Comparison of ENCODE assay signal across 12 cellular contexts in genomic region chr10:78937800-78938694, GRCh38.
DNase-seq lines count a peak whose midpoint lies in the region; ATAC-seq and TF ChIP-seq lines count a peak whose summit lies in the region.
"Had no signal": no experiment of that assay in that cellular context is flagged by ENCODE, and none has a peak within 500 bp of the region (broad histone marks: within the 10 kb centered on the region; RNA-seq: fewer than 3 reads in every experiment).

No MANE protein-coding gene starts in this region.

- H3K4me3 ChIP-seq in CD4-positive, alpha-beta memory T cell (ENCODE audit: low read length in 2 of 2) = no peak overlapping the region
- H3K4me3 ChIP-seq in H7 (ENCODE audit: insufficient read depth, low read depth, low read length) (no peak overlapping the region), left lung (no peak overlapping the region), ascending aorta (no peak overlapping the region)
- H3K4me3 ChIP-seq: gastroesophageal sphincter had no signal

- no peaks in the 10 kb centered on the region for H3K27me3 ChIP-seq in CD4-positive, alpha-beta memory T cell (ENCODE audit: insufficient read depth, low read length)
- no peaks in the 10 kb centered on the region for H3K27me3 ChIP-seq in H7 (ENCODE audit: control insufficient read depth, insufficient read depth, low read length)
- no peaks in the 10 kb centered on the region for H3K27me3 ChIP-seq in left lung
- no peaks in the 10 kb centered on the region for H3K27me3 ChIP-seq in ascending aorta
- H3K27me3 ChIP-seq: gastroesophageal sphincter had no signal

- H3K27ac ChIP-seq in CD4-positive, alpha-beta memory T cell (ENCODE audit: low read depth, low read length) = no peak overlapping the region
- H3K27ac ChIP-seq in left lung = peak overlapping the region; percentile 4 to 57
- H3K27ac ChIP-seq in ascending aorta = no peak overlapping the region

- H3K27ac Mint-ChIP-seq in CD4-positive, alpha-beta memory T cell = peak overlapping the region in 1 of 7 donors; percentile 37
- H3K27ac Mint-ChIP-seq in activated CD4-positive, alpha-beta T cell treated with anti-CD3 and anti-CD28 coated beads, Interleukin-2, amount 10 ng/mL, durations not matched to agents 24 days and 14 days = no peak overlapping the region

- CTCF ChIA-PET in CD4-positive, alpha-beta memory T cell (lab: Charles Lee; ENCODE audit: partially characterized antibody) = interaction anchor here (8.9 kb wide), 1 partner anchor 257 kb away, joined by 58 read pairs; no protein-coding TSS in a partner anchor

- peaks cover 0 to 2% of the 10 kb centered on the region in 2 donors for H3K36me3 Mint-ChIP-seq in CD4-positive, alpha-beta memory T cell
- no peaks in the 10 kb centered on the region for H3K36me3 Mint-ChIP-seq in activated CD4-positive, alpha-beta T cell treated with anti-CD3 and anti-CD28 coated beads, Interleukin-2, amount 10 ng/mL, durations not matched to agents 24 days and 14 days (ENCODE audit: low read depth)

- H3K9me3 ChIP-seq in CD4-positive, alpha-beta memory T cell (ENCODE audit: control insufficient read depth in 1 of 2, low read length in 2 of 2) = no peaks in the 10 kb centered on the region
- peaks cover 0 to 5% of the 10 kb centered on the region in 2 donors for H3K9me3 ChIP-seq in left lung
- no peaks in the 10 kb centered on the region for H3K9me3 ChIP-seq in ascending aorta

- TF ChIP-seq CTCF in left lung (IDR thresholded peaks at IDR 0.05) (peak in 1 of 2 donors; percentile 20), ascending aorta (IDR thresholded peaks at IDR 0.05) (no peak)

- no peaks in the 10 kb centered on the region for H3K36me3 ChIP-seq in CD4-positive, alpha-beta memory T cell (ENCODE audit: insufficient read depth, low read length)
- H3K36me3 ChIP-seq in H7 (replicated peaks; ENCODE audit: control insufficient read depth, insufficient read depth, low read length) (no peaks in the 10 kb centered on the region), left lung (no peaks in the 10 kb centered on the region), ascending aorta (no peaks in the 10 kb centered on the region)
- H3K36me3 ChIP-seq: gastroesophageal sphincter had no signal

- H3K4me1 Mint-ChIP-seq in CD4-positive, alpha-beta memory T cell = no peaks in the 10 kb centered on the region
- H3K4me1 Mint-ChIP-seq in activated CD4-positive, alpha-beta T cell treated with anti-CD3 and anti-CD28 coated beads, Interleukin-2, amount 10 ng/mL, durations not matched to agents 24 days and 14 days = no peaks in the 10 kb centered on the region

- H3K4me1 ChIP-seq in CD4-positive, alpha-beta memory T cell (ENCODE audit: insufficient read depth, low read length) = no peaks in the 10 kb centered on the region
- H3K4me1 ChIP-seq in left lung = peaks cover 0 to 38% of the 10 kb centered on the region in 2 donors
- no peaks in the 10 kb centered on the region for H3K4me1 ChIP-seq in ascending aorta

- no peaks in the 10 kb centered on the region for H3K27me3 Mint-ChIP-seq in CD4-positive, alpha-beta memory T cell
- no peaks in the 10 kb centered on the region for H3K27me3 Mint-ChIP-seq in activated CD4-positive, alpha-beta T cell treated with anti-CD3 and anti-CD28 coated beads, Interleukin-2, amount 10 ng/mL, durations not matched to agents 24 days and 14 days

- intact Hi-C loops in CD4-positive, alpha-beta memory T cell (cut with micrococcal nuclease) = loop anchor here (1.0 kb wide), 2 partner anchors 130 to 257 kb away; partner anchors contain the start of gene ZMIZ1
- intact Hi-C loops in activated CD4-positive, alpha-beta T cell treated with anti-CD3 and anti-CD28 coated beads, Interleukin-2, amount 10 ng/mL, durations not matched to agents 24 days and 14 days (cut with micrococcal nuclease) = loop anchor here (10.0 kb wide), 1 partner anchor 257 kb away; no protein-coding TSS in a partner anchor
- intact Hi-C loops in left lung (cut with DNase I) = no loop called here
- intact Hi-C loops in ascending aorta (cut with DNase I) = no loop called here

- ATAC-seq in left lung = no peak
- no peak for ATAC-seq in GM19035 (IDR thresholded peaks at IDR 0.05; ENCODE audit: unreplicated experiment)

- H3K4me3 Mint-ChIP-seq in CD4-positive, alpha-beta memory T cell = no peak overlapping the region
- H3K4me3 Mint-ChIP-seq in activated CD4-positive, alpha-beta T cell treated with anti-CD3 and anti-CD28 coated beads, Interleukin-2, amount 10 ng/mL, durations not matched to agents 24 days and 14 days = no peak overlapping the region

- peaks cover 0 to 6% (median 2%) of the 10 kb centered on the region in 8 donors for H3K9me3 Mint-ChIP-seq in CD4-positive, alpha-beta memory T cell
- H3K9me3 Mint-ChIP-seq in activated CD4-positive, alpha-beta T cell treated with anti-CD3 and anti-CD28 coated beads, Interleukin-2, amount 10 ng/mL, durations not matched to agents 24 days and 14 days = no peaks in the 10 kb centered on the region

- DNase-seq in CD4-positive, alpha-beta memory T cell = peak in 3 of 5 donors; percentile 4 to 17 (median 7)
- DNase-seq in H7 (peak; percentile 80), left lung (no peak), mesenteric fat pad (ENCODE audit: low spot score) (no peak), inferior parietal cortex (ENCODE audit: extremely low spot score) (no peak), ascending aorta (ENCODE audit: low spot score in 2 of 2) (no peak)
- peak; percentile 63 for DNase-seq in activated CD4-positive, alpha-beta T cell treated with anti-CD3 and anti-CD28 coated beads, Interleukin-2, amount 10 ng/mL, durations not matched to agents 24 days and 14 days
- DNase-seq: DND-41, NCI-H2081 treated with DMSO at 0.1 percent for 48 hours, occipital lobe had no signal

- POLR2A ChIA-PET in CD4-positive, alpha-beta memory T cell (lab: Charles Lee; ENCODE audit: partially characterized antibody) = no interaction called here

Comparison
In these comparisons a context has a peak if more than half of its experiments do, and no peak if none do; other contexts are left out.
1. DNase-seq: peak in CD4-positive, alpha-beta memory T cell (3 of 5), H7 (single experiment) and activated CD4-positive, alpha-beta T cell treated with anti-CD3 and anti-CD28 coated beads, Interleukin-2, amount 10 ng/mL, durations not matched to agents 24 days and 14 days (single experiment); none in left lung (0 of 2), mesenteric fat pad (single experiment), inferior parietal cortex (single experiment) and ascending aorta (0 of 2).
2. H3K27ac ChIP-seq: peak in left lung (2 of 2); none in CD4-positive, alpha-beta memory T cell (single experiment) and ascending aorta (0 of 2).
3. intact Hi-C loops: an anchor here in CD4-positive, alpha-beta memory T cell (1.0 kb wide) and activated CD4-positive, alpha-beta T cell treated with anti-CD3 and anti-CD28 coated beads, Interleukin-2, amount 10 ng/mL, durations not matched to agents 24 days and 14 days (10.0 kb wide); none called in left lung and ascending aorta.